Comparison of ENCODE assay signal across 8 cellular contexts in genomic region chr6:35259946-35260626, GRCh38. TPM values are rescaled to one million over a fixed set of nuclear protein-coding genes. Genes with fewer than 3 reads are reported as not detected.
DNase-seq lines count a peak whose midpoint lies in the region; ATAC-seq and TF ChIP-seq lines count a peak whose summit lies in the region.

No MANE protein-coding gene starts in this region.

- peak overlapping the region; percentile 83 for H3K27ac ChIP-seq in endodermal cell (ENCODE audit: low read depth, low read length)

- no peaks in the 10 kb centered on the region for H3K9me3 Mint-ChIP-seq in endodermal cell

- H3K27me3 Mint-ChIP-seq in endodermal cell (ENCODE audit: insufficient read depth), result no peaks in the 10 kb centered on the region

- H3K9me3 ChIP-seq in endodermal cell (ENCODE audit: control insufficient read depth, low read length), result no peaks in the 10 kb centered on the region

- H3K9ac ChIP-seq in endodermal cell (ENCODE audit: extremely low read depth, low read length, poor library complexity, severe bottlenecking), result peak overlapping the region; percentile 73

- no peaks in the 10 kb centered on the region for H3K36me3 ChIP-seq in endodermal cell (ENCODE audit: control insufficient read depth, insufficient read depth, low read length)

- peak overlapping the region; percentile 93 for H3K4me3 Mint-ChIP-seq in endodermal cell

- H3K4me1 ChIP-seq in endodermal cell (ENCODE audit: control insufficient read depth, insufficient read depth, low read length), result peaks cover 27% of the 10 kb centered on the region

- TF ChIP-seq CTCF in endodermal cell (conservative IDR thresholded peaks at IDR 0.05), result no peak

- WGBS in endodermal cell (ENCODE audit: insufficient coverage in 1 of 2, insufficient read length in 1 of 2), 2 experiments, result 0 to 9% methylated on average over 5 to 22 of the region's 23 CpGs

- no peaks in the 10 kb centered on the region for H3K27me3 ChIP-seq in endodermal cell (ENCODE audit: control insufficient read depth, insufficient read depth, low read length, poor library complexity, severe bottlenecking)

- peaks cover 43% of the 10 kb centered on the region for H3K4me1 Mint-ChIP-seq in endodermal cell

- H3K27ac Mint-ChIP-seq in endodermal cell, result peak overlapping the region; percentile 98

- DNase-seq in NCI-H1092 treated with DMSO at 0.1 percent for 48 hours (lab: John Stamatoyannopoulos, UW) (peak; percentile 22), NCI-H1092 (lab: John Stamatoyannopoulos, UW) (no peak), NCI-H524 (lab: John Stamatoyannopoulos, UW) (peak; percentile 16 to 68), endodermal cell (peak; percentile 97), mucosa of gallbladder (ENCODE audit: low spot score) (peak; percentile 51)
- peak; percentile 27 to 64 (median 57) for DNase-seq in activated CD8-positive, alpha-beta memory T cell treated with anti-CD3 and anti-CD28 coated beads for 48 hours (ENCODE audit: low read depth in 2 of 3, low spot score in 2 of 3)
- peak; percentile 51 for DNase-seq in stimulated activated CD8-positive, alpha-beta memory T cell treated with anti-CD3 and anti-CD28 coated beads, Interleukin-4, amount 100 ng/mL, for 24 hours (ENCODE audit: low read depth)

- peaks cover under 1% of the 10 kb centered on the region for H3K36me3 Mint-ChIP-seq in endodermal cell (ENCODE audit: low read depth)

- H3K4me3 ChIP-seq in endodermal cell (ENCODE audit: low read length), result peak overlapping the region; percentile 94

- ATAC-seq in HG02884 (IDR thresholded peaks at IDR 0.05; ENCODE audit: unreplicated experiment), result peak; percentile 22

RNA-seq across cellular contexts. Expression of gene ZNF76, which starts 0.6 kb away (rescaled TPM):
- total RNA-seq in endodermal cell, result 10 to 100 TPM; 39.0 to 42.9 TPM
- 46.7 TPM for polyA plus RNA-seq in endodermal cell (2013, experiment 1 of 2)
- polyA plus RNA-seq in endodermal cell (2013, experiment 2 of 2), result 38.9 TPM
- 38.3 TPM for total RNA-seq in mucosa of gallbladder

RNA-seq across cellular contexts. Expression of gene DEF6, which starts 37.5 kb away (rescaled TPM):
- total RNA-seq in endodermal cell, result 1 to 10 TPM; 6.3 to 6.8 TPM
- 2.0 TPM for polyA plus RNA-seq in endodermal cell (2013, experiment 1 of 2)
- 2.2 TPM for polyA plus RNA-seq in endodermal cell (2013, experiment 2 of 2)
- 19.5 TPM for total RNA-seq in mucosa of gallbladder

RNA-seq across cellular contexts. Expression of gene SCUBE3, which starts 46.3 kb away (rescaled TPM):
- under 1 TPM; 0.27 to 0.86 TPM for total RNA-seq in endodermal cell
- 22.4 TPM for polyA plus RNA-seq in endodermal cell (2013, experiment 1 of 2)
- polyA plus RNA-seq in endodermal cell (2013, experiment 2 of 2), result 18.8 TPM
- 0.37 TPM for total RNA-seq in mucosa of gallbladder
